In the genomic region with DNA sequence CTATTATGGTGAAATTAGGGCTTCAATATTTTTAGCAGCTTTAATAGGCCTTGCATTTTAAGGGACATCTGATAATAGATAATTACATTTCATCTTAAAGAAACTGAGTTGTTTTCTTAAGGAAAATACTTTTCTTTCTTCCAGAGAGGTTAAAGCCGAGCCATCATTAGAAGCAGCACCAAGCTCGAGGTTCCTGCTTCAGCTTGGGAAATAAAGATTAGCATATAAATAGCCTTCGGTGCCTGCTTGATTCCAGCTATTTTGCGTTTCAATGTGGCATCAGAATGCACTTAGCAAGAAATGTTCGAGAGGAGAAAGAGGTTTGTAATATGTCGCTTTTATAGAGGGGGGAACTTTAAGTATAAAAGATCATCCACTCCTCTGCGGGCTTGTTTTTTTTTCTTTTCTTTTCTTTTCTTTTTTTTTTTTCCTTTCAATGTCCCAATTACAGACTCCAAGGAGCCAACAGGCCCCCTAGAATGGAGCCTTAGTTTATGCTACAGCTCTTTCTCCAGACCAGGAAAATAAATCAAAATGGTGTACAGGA, we compare ENCODE assay signal across 12 cellular contexts.
DNase-seq lines count a peak whose midpoint lies in the region; ATAC-seq and TF ChIP-seq lines count a peak whose summit lies in the region.
"Had no signal": no experiment of that assay in that cellular context is flagged by ENCODE, and none has a peak within 500 bp of the region (broad histone marks: within the 10 kb centered on the region; RNA-seq: fewer than 3 reads in every experiment).

No MANE protein-coding gene starts in this region.

- ATAC-seq in heart left ventricle (no peak), GM18519 (IDR thresholded peaks at IDR 0.05; ENCODE audit: low FRiP score, unreplicated experiment) (no peak), HG02970 (IDR thresholded peaks at IDR 0.05; ENCODE audit: low FRiP score, unreplicated experiment) (no peak)

- DNase-seq in left ventricle myocardium inferior (no peak), heart left ventricle (no peak), esophagus squamous epithelium (lab: John Stamatoyannopoulos, UW) (no peak), erythroblast (lab: John Stamatoyannopoulos, UW) (no peak), NCI-H1694 treated with DMSO at 0.1 percent for 48 hours (lab: John Stamatoyannopoulos, UW) (no peak)
- DNase-seq: activated gamma-delta T cell treated with Interleukin-2 at 50 U/mL for 16 hours, NCI-H748 treated with DMSO at 0.1 percent for 48 hours, Peyer's patch, T-helper 1 cell had no signal

- H3K4me3 ChIP-seq in left ventricle myocardium inferior, result peak overlapping the region; percentile 10
- peak overlapping the region in 1 of 12 donors; percentile 30 for H3K4me3 ChIP-seq in heart left ventricle
- peak overlapping the region; percentile 20 to 54 (median 23) for H3K4me3 ChIP-seq in esophagus squamous epithelium
- H3K4me3 ChIP-seq in mucosa of stomach (ENCODE audit: low read length), result peak overlapping the region; percentile 42
- H3K4me3 ChIP-seq: Peyer's patch had no signal

- H3K4me1 ChIP-seq in left ventricle myocardium inferior (peaks cover 20% of the 10 kb centered on the region), heart left ventricle (peaks cover 0 to 22% (median 16%) of the 10 kb centered on the region in 12 donors), esophagus squamous epithelium (peaks cover 8 to 84% (median 48%) of the 10 kb centered on the region in 3 donors), mucosa of stomach (ENCODE audit: control insufficient read depth, insufficient read depth, low read length) (peaks cover 34% of the 10 kb centered on the region)

- TF ChIP-seq CTCF in left ventricle myocardium inferior (IDR thresholded peaks at IDR 0.05; ENCODE audit: borderline replicate concordance) (no peak), heart left ventricle (IDR thresholded peaks at IDR 0.05) (no peak), esophagus squamous epithelium (IDR thresholded peaks at IDR 0.05) (no peak)

- H3K9ac ChIP-seq in mucosa of stomach (ENCODE audit: low read length), result peak overlapping the region; percentile 27

- H3K9me3 ChIP-seq in left ventricle myocardium inferior (replicated peaks) (no peaks in the 10 kb centered on the region), heart left ventricle (no peaks in the 10 kb centered on the region), esophagus squamous epithelium (no peaks in the 10 kb centered on the region), mucosa of stomach (ENCODE audit: control insufficient read depth, low read length) (no peaks in the 10 kb centered on the region)
- H3K9me3 ChIP-seq: Peyer's patch had no signal

- intact Hi-C loops in left ventricle myocardium inferior (cut with micrococcal nuclease) (no loop called here), heart left ventricle (cut with DNase I) (no loop called here), esophagus squamous epithelium (cut with DNase I) (no loop called here)

- H3K27ac ChIP-seq in left ventricle myocardium inferior (replicated peaks) (peak overlapping the region; percentile 4), heart left ventricle (peak overlapping the region in 1 of 12 donors; percentile 10), esophagus squamous epithelium (peak overlapping the region in 3 of 4 donors; percentile 59 to 74 (median 73))
- H3K27ac ChIP-seq: Peyer's patch had no signal

- no peak for TF ChIP-seq POLR2A in heart left ventricle (IDR thresholded peaks at IDR 0.05)
- no peak for TF ChIP-seq POLR2A in esophagus squamous epithelium (IDR thresholded peaks at IDR 0.05)
- TF ChIP-seq POLR2A in erythroblast (IDR thresholded peaks at IDR 0.05; ENCODE audit: low read length), result no peak

- H3K27me3 ChIP-seq in left ventricle myocardium inferior (ENCODE audit: low read depth), result peaks cover 85% of the 10 kb centered on the region
- peaks cover 0 to 30% (median 0%) of the 10 kb centered on the region in 9 donors for H3K27me3 ChIP-seq in heart left ventricle
- H3K27me3 ChIP-seq in esophagus squamous epithelium, result peaks cover 0 to 16% (median 0%) of the 10 kb centered on the region in 4 donors
- H3K27me3 ChIP-seq in mucosa of stomach (ENCODE audit: control insufficient read depth, insufficient read depth, low read length), result no peaks in the 10 kb centered on the region

- H3K36me3 ChIP-seq in left ventricle myocardium inferior, result no peaks in the 10 kb centered on the region
- H3K36me3 ChIP-seq in heart left ventricle, result no peaks in the 10 kb centered on the region
- no peaks in the 10 kb centered on the region for H3K36me3 ChIP-seq in esophagus squamous epithelium
- H3K36me3 ChIP-seq in mucosa of stomach (ENCODE audit: control insufficient read depth, insufficient read depth, low read length), result no peaks in the 10 kb centered on the region
- H3K36me3 ChIP-seq: Peyer's patch had no signal

- WGBS in heart left ventricle, 4 donors, result 9 to 10% (median 9%) methylated on average over 7 of the region's 7 CpGs
- WGBS in esophagus squamous epithelium, 2 donors, result 38 to 43% methylated on average over 7 of the region's 7 CpGs
